In the genomic region with DNA sequence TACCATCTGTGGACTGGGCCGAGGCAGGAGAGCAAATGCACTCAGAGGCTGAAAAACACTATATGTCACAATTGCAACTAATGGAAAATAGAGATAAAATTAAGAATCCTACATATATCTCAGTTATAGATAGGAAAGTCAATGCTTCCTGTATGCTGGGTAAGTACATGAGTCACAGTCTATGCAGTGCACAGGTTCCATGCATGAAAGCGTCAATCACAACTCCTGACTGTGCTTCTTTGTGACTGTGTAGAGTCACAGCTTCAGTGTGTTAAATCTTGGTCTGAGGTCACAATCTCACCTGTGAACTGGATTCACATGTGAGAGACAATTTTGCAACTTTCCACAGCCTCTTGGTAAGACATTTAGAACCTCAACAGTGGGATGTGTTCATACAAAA, we compare ENCODE assay signal across 15 cellular contexts.
A peak's percentile ranks its signal among the peaks of the same experiment; 100 is the strongest.
DNase-seq lines count a peak whose midpoint lies in the region; ATAC-seq lines count a peak whose summit lies in the region.
"Had no signal": no experiment of that assay in that cellular context is flagged by ENCODE, and none has a peak within 500 bp of the region (broad histone marks: within the 10 kb centered on the region; RNA-seq: fewer than 3 reads in every experiment).

No MANE protein-coding gene starts in this region.

- no peaks in the 10 kb centered on the region for H3K9me3 Mint-ChIP-seq in activated CD4-positive, alpha-beta T cell treated with anti-CD3 and anti-CD28 coated beads, Interleukin-2, amount 10 ng/mL, durations not matched to agents 24 days and 14 days
- no peaks in the 10 kb centered on the region for H3K9me3 Mint-ChIP-seq in activated naive CD8-positive, alpha-beta T cell treated with anti-CD3 and anti-CD28 coated beads, Interleukin-2, amount 50 U/mL, for 24 hours
- no peaks in the 10 kb centered on the region for H3K9me3 Mint-ChIP-seq in activated naive CD8-positive, alpha-beta T cell treated with anti-CD3 and anti-CD28 coated beads for 36 hours
- H3K9me3 Mint-ChIP-seq: CD8-positive, alpha-beta memory T cell had no signal

- peak; percentile 59 for ATAC-seq in activated naive CD8-positive, alpha-beta T cell treated with anti-CD3 and anti-CD28 coated beads, Interleukin-2, amount 50 U/mL, for 24 hours
- ATAC-seq in stimulated activated naive CD8-positive, alpha-beta T cell treated with anti-CD3 and anti-CD28 coated beads, Interleukin-15, Interleukin-2, amounts not matched to agents 100 U/mL and 50 U/mL, for 24 hours = peak; percentile 66
- ATAC-seq: HepG2 had no signal

- intact Hi-C loops in activated CD4-positive, alpha-beta T cell treated with anti-CD3 and anti-CD28 coated beads, Interleukin-2, amount 10 ng/mL, durations not matched to agents 24 days and 14 days (cut with micrococcal nuclease) = no loop called here

- peaks cover 27% of the 10 kb centered on the region for H3K4me1 Mint-ChIP-seq in activated CD4-positive, alpha-beta T cell treated with anti-CD3 and anti-CD28 coated beads, Interleukin-2, amount 10 ng/mL, durations not matched to agents 24 days and 14 days
- peaks cover 47% of the 10 kb centered on the region for H3K4me1 Mint-ChIP-seq in activated naive CD8-positive, alpha-beta T cell treated with anti-CD3 and anti-CD28 coated beads, Interleukin-2, amount 50 U/mL, for 24 hours
- H3K4me1 Mint-ChIP-seq in activated naive CD8-positive, alpha-beta T cell treated with anti-CD3 and anti-CD28 coated beads for 36 hours = peaks cover 21% of the 10 kb centered on the region
- H3K4me1 Mint-ChIP-seq: CD4-positive, CD25-positive, alpha-beta regulatory T cell had no signal

- peaks cover 3% of the 10 kb centered on the region for H3K36me3 Mint-ChIP-seq in activated CD4-positive, alpha-beta T cell treated with anti-CD3 and anti-CD28 coated beads, Interleukin-2, amount 10 ng/mL, durations not matched to agents 24 days and 14 days (ENCODE audit: low read depth)
- no peaks in the 10 kb centered on the region for H3K36me3 Mint-ChIP-seq in activated naive CD8-positive, alpha-beta T cell treated with anti-CD3 and anti-CD28 coated beads, Interleukin-2, amount 50 U/mL, for 24 hours (ENCODE audit: low read depth)
- no peaks in the 10 kb centered on the region for H3K36me3 Mint-ChIP-seq in activated naive CD8-positive, alpha-beta T cell treated with anti-CD3 and anti-CD28 coated beads for 36 hours
- H3K36me3 Mint-ChIP-seq: CD4-positive, CD25-positive, alpha-beta regulatory T cell; CD8-positive, alpha-beta memory T cell had no signal

- H3K4me3 Mint-ChIP-seq in activated CD4-positive, alpha-beta T cell treated with anti-CD3 and anti-CD28 coated beads, Interleukin-2, amount 10 ng/mL, durations not matched to agents 24 days and 14 days = no peak overlapping the region
- no peak overlapping the region for H3K4me3 Mint-ChIP-seq in activated naive CD8-positive, alpha-beta T cell treated with anti-CD3 and anti-CD28 coated beads, Interleukin-2, amount 50 U/mL, for 24 hours
- no peak overlapping the region for H3K4me3 Mint-ChIP-seq in activated naive CD8-positive, alpha-beta T cell treated with anti-CD3 and anti-CD28 coated beads for 36 hours
- H3K4me3 Mint-ChIP-seq: CD4-positive, CD25-positive, alpha-beta regulatory T cell; CD8-positive, alpha-beta memory T cell had no signal

- DNase-seq in activated CD4-positive, alpha-beta T cell treated with anti-CD3 and anti-CD28 coated beads, Interleukin-2, amount 10 ng/mL, durations not matched to agents 24 days and 14 days = no peak
- no peak for DNase-seq in activated CD4-positive, alpha-beta T cell treated with anti-CD3 and anti-CD28 coated beads for 4 hours
- DNase-seq in activated naive CD8-positive, alpha-beta T cell treated with anti-CD3 and anti-CD28 coated beads, Interleukin-2, amount 50 U/mL, for 24 hours = no peak
- no peak for DNase-seq in activated naive CD8-positive, alpha-beta T cell treated with anti-CD3 and anti-CD28 coated beads for 36 hours
- no peak for DNase-seq in stimulated activated naive CD8-positive, alpha-beta T cell treated with anti-CD3 and anti-CD28 coated beads, Interleukin-15, Interleukin-2, amounts not matched to agents 100 U/mL and 50 U/mL, for 24 hours
- DNase-seq in EL = no peak
- DNase-seq: ACHN; BE2C; C1 segment of cervical spinal cord; CD4-positive, CD25-positive, alpha-beta regulatory T cell; CD8-positive, alpha-beta memory T cell; COR-L47; GDM1; GM23248 had no signal

- peak overlapping the region; percentile 34 for H3K27ac Mint-ChIP-seq in activated CD4-positive, alpha-beta T cell treated with anti-CD3 and anti-CD28 coated beads, Interleukin-2, amount 10 ng/mL, durations not matched to agents 24 days and 14 days
- no peak overlapping the region for H3K27ac Mint-ChIP-seq in activated naive CD8-positive, alpha-beta T cell treated with anti-CD3 and anti-CD28 coated beads, Interleukin-2, amount 50 U/mL, for 24 hours
- H3K27ac Mint-ChIP-seq in activated naive CD8-positive, alpha-beta T cell treated with anti-CD3 and anti-CD28 coated beads for 36 hours = no peak overlapping the region
- H3K27ac Mint-ChIP-seq: CD4-positive, CD25-positive, alpha-beta regulatory T cell; CD8-positive, alpha-beta memory T cell had no signal

- no peaks in the 10 kb centered on the region for H3K27me3 Mint-ChIP-seq in activated CD4-positive, alpha-beta T cell treated with anti-CD3 and anti-CD28 coated beads, Interleukin-2, amount 10 ng/mL, durations not matched to agents 24 days and 14 days
- H3K27me3 Mint-ChIP-seq in activated naive CD8-positive, alpha-beta T cell treated with anti-CD3 and anti-CD28 coated beads, Interleukin-2, amount 50 U/mL, for 24 hours = no peaks in the 10 kb centered on the region
- H3K27me3 Mint-ChIP-seq in activated naive CD8-positive, alpha-beta T cell treated with anti-CD3 and anti-CD28 coated beads for 36 hours = no peaks in the 10 kb centered on the region
- H3K27me3 Mint-ChIP-seq: CD4-positive, CD25-positive, alpha-beta regulatory T cell; CD8-positive, alpha-beta memory T cell had no signal
